9 cellular contexts compared by ENCODE assay signal in the genomic region with DNA sequence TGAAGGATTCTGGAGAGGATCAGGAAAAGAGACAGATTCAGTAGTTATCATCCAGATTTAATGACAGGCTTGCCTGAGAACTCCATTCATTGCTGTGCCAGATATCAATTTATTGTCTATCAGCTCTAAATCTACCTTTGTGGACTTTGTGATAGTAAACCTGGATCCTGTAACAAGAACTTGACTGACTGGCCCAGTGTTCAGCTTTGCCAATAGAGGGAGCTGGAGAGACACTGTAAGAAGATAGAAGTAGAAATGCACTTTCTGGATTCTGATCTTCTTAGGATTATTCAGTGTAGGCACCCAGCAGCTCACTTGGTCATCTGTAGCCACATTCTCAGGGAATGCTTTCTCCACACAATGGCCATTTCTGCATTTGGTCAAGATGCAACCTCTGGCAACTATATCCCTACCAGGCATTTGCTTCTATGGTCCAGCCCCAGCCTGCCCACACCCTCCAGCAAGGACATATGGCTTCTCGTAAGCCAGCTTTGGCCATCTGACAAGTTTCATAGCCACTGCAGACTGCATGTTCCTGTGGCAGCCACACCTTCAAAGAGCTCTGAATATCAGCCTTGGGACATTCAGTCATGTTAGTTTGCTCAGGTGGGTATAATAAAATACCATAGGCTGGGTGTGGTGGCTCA. TPM values are rescaled to one million over a fixed set of nuclear protein-coding genes. Genes with fewer than 3 reads are reported as not detected.
A peak's percentile ranks its signal among the peaks of the same experiment; 100 is the strongest.
DNase-seq lines count a peak whose midpoint lies in the region; ATAC-seq and TF ChIP-seq lines count a peak whose summit lies in the region.
"Had no signal": no experiment of that assay in that cellular context is flagged by ENCODE, and none has a peak within 500 bp of the region (broad histone marks: within the 10 kb centered on the region; RNA-seq: fewer than 3 reads in every experiment).

No MANE protein-coding gene starts in this region.

- 50 to 67% methylated on average over 1 of the region's 1 CpG for WGBS in gastroesophageal sphincter (ENCODE audit: low coverage in 1 of 2), 2 donors

- DNase-seq in COLO668 (lab: John Stamatoyannopoulos, UW; ENCODE audit: unreplicated experiment), result peak; percentile 26
- DNase-seq in NCI-H69 (lab: John Stamatoyannopoulos, UW), result peak; percentile 85
- peak; percentile 37 to 52 for DNase-seq in activated T-cell treated with anti-CD3 and anti-CD28 coated beads, Interleukin-2, amount 50 U/mL, for 48 hours
- peak; percentile 33 for DNase-seq in pulmonary artery endothelial cell (ENCODE audit: low read depth, low spot score)
- no peak for DNase-seq in COLO829 (ENCODE audit: low spot score)

- H3K27ac ChIP-seq in gastroesophageal sphincter, result no peak overlapping the region

- H3K4me3 ChIP-seq in gastroesophageal sphincter, result no peak overlapping the region

- H3K9me3 ChIP-seq in gastroesophageal sphincter, result no peaks in the 10 kb centered on the region

- no peak for TF ChIP-seq EP300 in gastroesophageal sphincter (IDR thresholded peaks at IDR 0.05)

- peaks cover 29% of the 10 kb centered on the region for H3K27me3 ChIP-seq in gastroesophageal sphincter

- TF ChIP-seq CTCF in gastroesophageal sphincter (IDR thresholded peaks at IDR 0.05), result peak; percentile 62 to 84 (median 72)

- no peaks in the 10 kb centered on the region for H3K36me3 ChIP-seq in gastroesophageal sphincter

- ATAC-seq in GM19023 (IDR thresholded peaks at IDR 0.05; ENCODE audit: unreplicated experiment), result peak; percentile 62
- ATAC-seq in HG03135 (IDR thresholded peaks at IDR 0.05; ENCODE audit: unreplicated experiment), result peak; percentile 80
- peak; percentile 65 for ATAC-seq in gastroesophageal sphincter

- no peak for TF ChIP-seq POLR2A in gastroesophageal sphincter (IDR thresholded peaks at IDR 0.05)

- no peaks in the 10 kb centered on the region for H3K4me1 ChIP-seq in gastroesophageal sphincter

RNA-seq across cellular contexts. Expression of gene SERPINB8, which starts 6.1 kb away (rescaled TPM):
- total RNA-seq in gastroesophageal sphincter (10 to 100 TPM in 3 of 4 donors, 1 to 10 TPM in 1; 6.4 to 16.6 (median 11.5) TPM), pulmonary artery endothelial cell (33.8 and 36.0 TPM in 2 replicates)

RNA-seq across cellular contexts. Expression of gene HMSD, which starts 14.6 kb away (rescaled TPM):
- total RNA-seq in gastroesophageal sphincter (not detected), pulmonary artery endothelial cell (0.07 TPM in 1 of 2 replicates, not detected in the other)

RNA-seq across cellular contexts. Expression of gene SERPINB10, which starts 56.0 kb away (rescaled TPM):
- total RNA-seq in gastroesophageal sphincter (1 to 10 TPM in 1 of 4 donors, not detected in 3; 2.0 TPM), pulmonary artery endothelial cell (not detected in 2 replicates)
- total RNA-seq: T-helper 1 cell treated with Interleukin-12 subunit alpha and Interleukin-12 subunit beta and Interleukin-4 antibody, amounts not matched to agents 30 ng/mL and 1 ng/mL, for 36 hours had no signal
